ENCODE assay signal across 11 cellular contexts in genomic region chr1:164601399-164602141, GRCh38. TPM values are rescaled to one million over a fixed set of nuclear protein-coding genes. Genes with fewer than 3 reads are reported as not detected.
A peak's percentile ranks its signal among the peaks of the same experiment; 100 is the strongest.
DNase-seq lines count a peak whose midpoint lies in the region; ATAC-seq, FAIRE-seq and TF ChIP-seq lines count a peak whose summit lies in the region.
"Had no signal": no experiment of that assay in that cellular context is flagged by ENCODE, and none has a peak within 500 bp of the region (broad histone marks: within the 10 kb centered on the region; RNA-seq: fewer than 3 reads in every experiment).

No MANE protein-coding gene starts in this region.

- H3K9me3 ChIP-seq in pancreas: no peaks in the 10 kb centered on the region
- H3K9me3 ChIP-seq: BLaER1 treated with 17β-estradiol and CSF1 and Interleukin-3, amounts not matched to agents 10 nM and 100 nM; neutrophil had no signal

- intact Hi-C loops in pancreas (cut with DNase I): no loop called here

- H3K4me3 ChIP-seq in fibroblast of villous mesenchyme (ENCODE audit: low read depth, low read length) (no peak overlapping the region), pancreas (peak overlapping the region in 1 of 4 donors; percentile 19)
- H3K4me3 ChIP-seq: BLaER1 treated with 17β-estradiol and CSF1 and Interleukin-3, amounts not matched to agents 10 nM and 100 nM had no signal

- H3K4me1 ChIP-seq in pancreas: peaks cover 45 to 82% (median 71%) of the 10 kb centered on the region in 3 donors
- H3K4me1 ChIP-seq: BLaER1 treated with 17β-estradiol and CSF1 and Interleukin-3, amounts not matched to agents 10 nM and 100 nM had no signal

- H3K36me3 ChIP-seq in pancreas: peaks cover 0 to 3% (median 0%) of the 10 kb centered on the region in 3 donors
- H3K36me3 ChIP-seq: BLaER1 treated with 17β-estradiol and CSF1 and Interleukin-3, amounts not matched to agents 10 nM and 100 nM; neutrophil had no signal

- FAIRE-seq in pancreas (lab: Jason Lieb, UNC): no peak
- FAIRE-seq in GM19239 (lab: Jason Lieb, UNC): no peak

- peak; percentile 1 to 61 (median 50) for ATAC-seq in pancreas
- ATAC-seq in HG02759 (IDR thresholded peaks at IDR 0.05; ENCODE audit: unreplicated experiment): no peak
- ATAC-seq in HG02981 (IDR thresholded peaks at IDR 0.05; ENCODE audit: unreplicated experiment): no peak

- WGBS in pancreas, 2 donors: 16 to 21% methylated on average over 5 of the region's 5 CpGs

- no peaks in the 10 kb centered on the region for H3K27me3 ChIP-seq in pancreas
- H3K27me3 ChIP-seq: brain microvascular endothelial cell had no signal

- no peak for TF ChIP-seq CTCF in C4-2B (conservative IDR thresholded peaks at IDR 0.05)
- TF ChIP-seq CTCF in fibroblast of villous mesenchyme (IDR thresholded peaks at IDR 0.05; ENCODE audit: insufficient read depth, low read depth, low read length): no peak
- TF ChIP-seq CTCF in pancreas (IDR thresholded peaks at IDR 0.05): no peak

- peak overlapping the region; percentile 59 for H3K27ac ChIP-seq in C4-2B
- H3K27ac ChIP-seq in pancreas: peak overlapping the region; percentile 57 to 89 (median 68)
- H3K27ac ChIP-seq: BLaER1 treated with 17β-estradiol and CSF1 and Interleukin-3, amounts not matched to agents 10 nM and 100 nM; brain microvascular endothelial cell; neutrophil had no signal

- peak; percentile 98 for DNase-seq in NCI-H82 treated with DMSO at 0.1 percent for 48 hours (lab: John Stamatoyannopoulos, UW; ENCODE audit: unreplicated experiment)
- DNase-seq in fibroblast of villous mesenchyme (ENCODE audit: low read depth): peak; percentile 38
- no peak for DNase-seq in pancreas
- no peak for DNase-seq in hepatic stellate cell (ENCODE audit: low spot score)
- DNase-seq in GM19239 (ENCODE audit: insufficient read length, low spot score): no peak
- DNase-seq: brain microvascular endothelial cell had no signal

RNA-seq across cellular contexts. Expression of gene PBX1, which starts 42.6 kb away (rescaled TPM):
- total RNA-seq in fibroblast of villous mesenchyme (62.8 and 67.4 TPM in 2 replicates), pancreas (100 to 1,000 TPM in 2 of 6 donors, 10 to 100 TPM in 4; 74.1 to 113 (median 94.3) TPM)
- polyA plus RNA-seq in pancreas: 10 to 100 TPM; 17.3 to 21.7 TPM

Comparison
In these comparisons a context has a peak if more than half of its experiments do, and no peak if none do; other contexts are left out.
1. DNase-seq: peak in NCI-H82 treated with DMSO at 0.1 percent for 48 hours (single experiment) and fibroblast of villous mesenchyme (single experiment); none in pancreas (0 of 6), hepatic stellate cell (single experiment) and GM19239 (single experiment).
2. ATAC-seq: peak in pancreas (4 of 4); none in HG02759 (single experiment) and HG02981 (single experiment).